9 cellular contexts compared by ENCODE assay signal in the genomic region with DNA sequence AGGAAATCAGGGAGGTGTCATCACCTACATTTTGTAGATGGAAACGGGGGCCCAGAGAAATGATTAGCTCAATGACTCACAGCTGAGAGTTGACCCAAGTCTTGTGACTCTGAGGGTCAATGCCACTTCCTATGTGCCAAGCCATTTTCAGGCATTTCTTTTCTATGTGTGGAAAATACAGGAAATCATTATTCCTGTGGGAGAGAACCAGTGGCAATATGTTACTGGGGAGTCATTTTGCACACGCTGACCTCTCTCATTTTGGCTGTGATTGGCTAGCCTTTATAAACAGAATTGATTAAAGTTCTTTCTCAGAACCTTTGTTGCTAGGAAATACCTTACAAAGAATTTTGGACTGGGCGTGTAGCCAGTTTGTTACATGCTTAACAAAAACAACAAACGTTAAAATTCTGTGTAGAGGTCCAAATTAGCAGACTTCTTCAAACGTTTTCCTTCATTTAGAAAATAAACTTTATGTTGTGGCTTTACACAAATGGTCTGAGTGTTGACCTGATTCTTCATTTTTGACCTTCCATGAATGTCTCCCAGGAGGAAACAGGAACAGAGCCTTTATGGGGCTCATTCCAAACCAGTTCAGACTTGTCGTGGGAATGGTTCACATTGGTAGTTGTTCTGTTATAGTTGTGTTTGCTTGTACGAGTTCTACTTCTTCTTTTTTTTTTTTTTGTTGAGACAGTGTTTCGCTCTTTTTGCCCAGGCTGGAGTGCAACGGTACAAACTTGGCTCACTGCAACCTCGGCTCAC. TPM values are rescaled to one million over a fixed set of nuclear protein-coding genes. Genes with fewer than 3 reads are reported as not detected.
DNase-seq lines count a peak whose midpoint lies in the region; ATAC-seq, FAIRE-seq and TF ChIP-seq lines count a peak whose summit lies in the region.
"Had no signal": no experiment of that assay in that cellular context is flagged by ENCODE, and none has a peak within 500 bp of the region (broad histone marks: within the 10 kb centered on the region; RNA-seq: fewer than 3 reads in every experiment).

No MANE protein-coding gene starts in this region.

- FAIRE-seq in frontal cortex (lab: Jason Lieb, UNC) = no peak

- POLR2A ChIA-PET in CD8-positive, alpha-beta T cell (lab: Charles Lee) = interaction anchor here (0.5 kb wide), 1 partner anchor 575 kb away, joined by 3 read pairs; no protein-coding TSS in a partner anchor

- intact Hi-C loops in right lobe of liver (cut with DNase I) (no loop called here), transverse colon (cut with DNase I; ENCODE audit: low total_unique reads) (no loop called here)
- intact Hi-C loops in CD8-positive, alpha-beta T cell (cut with DNase I, micrococcal nuclease) = no loop called here

- ATAC-seq in right lobe of liver = peak; percentile 77 to 91 (median 85)
- no peak for ATAC-seq in CD8-positive, alpha-beta T cell
- no peak for ATAC-seq in GM18517 (IDR thresholded peaks at IDR 0.05; ENCODE audit: unreplicated experiment)

- peak overlapping the region; percentile 68 to 92 (median 85) for H3K27ac ChIP-seq in right lobe of liver
- H3K27ac ChIP-seq in transverse colon = peak overlapping the region; percentile 45 to 67 (median 54)
- H3K27ac ChIP-seq in CD8-positive, alpha-beta T cell (ENCODE audit: low read depth, low read length) = no peak overlapping the region

- no peak for TF ChIP-seq CTCF in chondrocyte (IDR thresholded peaks at IDR 0.05)
- TF ChIP-seq CTCF in right lobe of liver (IDR thresholded peaks at IDR 0.05) = no peak
- no peak for TF ChIP-seq CTCF in transverse colon (IDR thresholded peaks at IDR 0.05)
- no peak for TF ChIP-seq CTCF in CD8-positive, alpha-beta T cell (IDR thresholded peaks at IDR 0.05)

- 12% methylated on average over 10 of the region's 10 CpGs for WGBS in right lobe of liver (ENCODE audit: insufficient coverage, low coverage, low lambda C conversion rate, missing lambda C conversion rate)
- 32 to 39% methylated on average over 7 to 10 of the region's 10 CpGs for WGBS in transverse colon (ENCODE audit: low coverage in 1 of 2), 2 donors

- in situ Hi-C loops in transverse colon (cut with MboI; ENCODE audit: low pct_ligation_motif_present in 1 of 4, low pct_unique_long_range_greater_than_20kb in 1 of 4, low sequenced_read_pairs in 3 of 4) = no loop called here

- CTCF ChIA-PET in CD8-positive, alpha-beta T cell (lab: Charles Lee) = interaction anchor here (0.6 kb wide), 1 partner anchor 663 kb away, joined by 3 read pairs; no protein-coding TSS in a partner anchor

- no peaks in the 10 kb centered on the region for H3K36me3 ChIP-seq in right lobe of liver
- H3K36me3 ChIP-seq in transverse colon = peaks cover 0 to 4% (median 0%) of the 10 kb centered on the region in 4 donors
- peaks cover 5% of the 10 kb centered on the region for H3K36me3 ChIP-seq in CD8-positive, alpha-beta T cell (ENCODE audit: insufficient read depth, low read length)

- peak overlapping the region; percentile 82 for H3K27ac Mint-ChIP-seq in chondrocyte (ENCODE audit: unreplicated experiment)
- no peak overlapping the region for H3K27ac Mint-ChIP-seq in CD8-positive, alpha-beta T cell

- no peaks in the 10 kb centered on the region for H3K9me3 Mint-ChIP-seq in chondrocyte (ENCODE audit: low read depth)
- H3K9me3 Mint-ChIP-seq in CD8-positive, alpha-beta T cell = no peaks in the 10 kb centered on the region

- no peak for TF ChIP-seq EP300 in transverse colon (IDR thresholded peaks at IDR 0.05; ENCODE audit: low read depth)

- TF ChIP-seq POLR2A in right lobe of liver (IDR thresholded peaks at IDR 0.05) (peak; percentile 27), transverse colon (IDR thresholded peaks at IDR 0.05) (no peak)

- peaks cover 9% of the 10 kb centered on the region for H3K36me3 Mint-ChIP-seq in chondrocyte (ENCODE audit: low read depth)
- H3K36me3 Mint-ChIP-seq in CD8-positive, alpha-beta T cell = peaks cover 11% of the 10 kb centered on the region

- no peak overlapping the region for H3K4me3 Mint-ChIP-seq in chondrocyte (ENCODE audit: unreplicated experiment)
- no peak overlapping the region for H3K4me3 Mint-ChIP-seq in CD8-positive, alpha-beta T cell

- no peaks in the 10 kb centered on the region for H3K27me3 ChIP-seq in right lobe of liver
- no peaks in the 10 kb centered on the region for H3K27me3 ChIP-seq in transverse colon
- no peaks in the 10 kb centered on the region for H3K27me3 ChIP-seq in CD8-positive, alpha-beta T cell (ENCODE audit: insufficient read depth, low read length)

- H3K9me3 ChIP-seq in right lobe of liver (no peaks in the 10 kb centered on the region), transverse colon (no peaks in the 10 kb centered on the region)
- no peaks in the 10 kb centered on the region for H3K9me3 ChIP-seq in CD8-positive, alpha-beta T cell (ENCODE audit: low read length)

- H3K4me1 Mint-ChIP-seq in chondrocyte (ENCODE audit: low read depth) = peaks cover 49% of the 10 kb centered on the region
- peaks cover 19% of the 10 kb centered on the region for H3K4me1 Mint-ChIP-seq in CD8-positive, alpha-beta T cell (ENCODE audit: low read depth)

- no peaks in the 10 kb centered on the region for H3K27me3 Mint-ChIP-seq in chondrocyte (ENCODE audit: low read depth)
- no peaks in the 10 kb centered on the region for H3K27me3 Mint-ChIP-seq in CD8-positive, alpha-beta T cell (ENCODE audit: low read depth)

- H3K4me1 ChIP-seq in right lobe of liver = peaks cover 0 to 65% (median 24%) of the 10 kb centered on the region in 4 donors
- H3K4me1 ChIP-seq in transverse colon = peaks cover 13 to 37% (median 22%) of the 10 kb centered on the region in 4 donors
- H3K4me1 ChIP-seq in CD8-positive, alpha-beta T cell (ENCODE audit: insufficient read depth, low read length) = no peaks in the 10 kb centered on the region

- peak; percentile 7 for DNase-seq in NCI-H1105 treated with DMSO at 0.1 percent for 48 hours (lab: John Stamatoyannopoulos, UW)
- no peak for DNase-seq in NCI-H1105 (lab: John Stamatoyannopoulos, UW)
- DNase-seq in chondrocyte (ENCODE audit: low spot score) = no peak
- DNase-seq in right lobe of liver = peak in 1 of 3 donors; percentile 76
- DNase-seq in transverse colon = no peak
- no peak for DNase-seq in CD8-positive, alpha-beta T cell
- no peak for DNase-seq in frontal cortex (ENCODE audit: low spot score in 2 of 2)
- DNase-seq: NCI-H1092 treated with DMSO at 0.1 percent for 48 hours had no signal

- H3K4me3 ChIP-seq in right lobe of liver (peak overlapping the region in 2 of 3 donors; percentile 29 to 36), transverse colon (no peak overlapping the region)
- H3K4me3 ChIP-seq in CD8-positive, alpha-beta T cell (ENCODE audit: low read depth, low read length) = no peak overlapping the region

RNA-seq across cellular contexts. Expression of gene PCCA, which starts 11.4 kb away (rescaled TPM):
- total RNA-seq in chondrocyte = 14.8 to 25.5 TPM (median 15.1 TPM) in 3 replicates
- total RNA-seq in right lobe of liver = 100 to 1,000 TPM in 1 of 6 experiments, 10 to 100 TPM in 5; 58.2 to 161 (median 85.2) TPM
- total RNA-seq in transverse colon = 10 to 100 TPM; 13.1 to 87.8 (median 74.6) TPM
- total RNA-seq in CD8-positive, alpha-beta T cell = 1 to 10 TPM; 6.2 to 7.5 TPM
- 413 TPM for total RNA-seq in frontal cortex

Comparison
In these comparisons a context has a peak if more than half of its experiments do, and no peak if none do; other contexts are left out.
1. ATAC-seq: peak in right lobe of liver (4 of 4); none in CD8-positive, alpha-beta T cell (single experiment) and GM18517 (single experiment).
2. H3K4me3 ChIP-seq: peak in right lobe of liver (2 of 3); none in transverse colon (0 of 4) and CD8-positive, alpha-beta T cell (single experiment).